ENCODE assay signal across 14 cellular contexts in genomic region chr1:159054427-159054826, GRCh38. TPM values are rescaled to one million over a fixed set of nuclear protein-coding genes. Genes with fewer than 3 reads are reported as not detected.
A peak's percentile ranks its signal among the peaks of the same experiment; 100 is the strongest.
DNase-seq lines count a peak whose midpoint lies in the region; ATAC-seq, FAIRE-seq and TF ChIP-seq lines count a peak whose summit lies in the region.
"Had no signal": no experiment of that assay in that cellular context is flagged by ENCODE, and none has a peak within 500 bp of the region (broad histone marks: within the 10 kb centered on the region; RNA-seq: fewer than 3 reads in every experiment).

No MANE protein-coding gene starts in this region.

- no peaks in the 10 kb centered on the region for H3K27me3 ChIP-seq in RWPE2 (ENCODE audit: insufficient read depth, poor library complexity, severe bottlenecking)

- peak overlapping the region; percentile 37 for H3K27ac ChIP-seq in RWPE2 (ENCODE audit: poor library complexity, severe bottlenecking)
- H3K27ac ChIP-seq: 22Rv1, KMS-11, PC-9 had no signal

- no peak for ATAC-seq in RWPE2 (ENCODE audit: low read depth)
- no peak for ATAC-seq in effector memory CD8-positive, alpha-beta T cell (replicated peaks)

- H3K27me3 Mint-ChIP-seq in T-helper 1 cell treated with Interleukin-12 subunit alpha and Interleukin-12 subunit beta and Interleukin-4 antibody, amounts not matched to agents 30 μg/mL and 1 μg/mL, for 36 hours (ENCODE audit: low read depth) = no peaks in the 10 kb centered on the region
- no peaks in the 10 kb centered on the region for H3K27me3 Mint-ChIP-seq in effector memory CD8-positive, alpha-beta T cell
- no peaks in the 10 kb centered on the region for H3K27me3 Mint-ChIP-seq in neural crest cell (ENCODE audit: low read depth)

- H3K9me3 Mint-ChIP-seq in T-helper 1 cell treated with Interleukin-12 subunit alpha and Interleukin-12 subunit beta and Interleukin-4 antibody, amounts not matched to agents 30 μg/mL and 1 μg/mL, for 36 hours = no peaks in the 10 kb centered on the region
- H3K9me3 Mint-ChIP-seq in effector memory CD8-positive, alpha-beta T cell = no peaks in the 10 kb centered on the region
- H3K9me3 Mint-ChIP-seq in neural crest cell = peaks cover 3% of the 10 kb centered on the region

- peaks cover 65% of the 10 kb centered on the region for H3K36me3 Mint-ChIP-seq in T-helper 1 cell treated with Interleukin-12 subunit alpha and Interleukin-12 subunit beta and Interleukin-4 antibody, amounts not matched to agents 30 μg/mL and 1 μg/mL, for 36 hours (ENCODE audit: low read depth)
- H3K36me3 Mint-ChIP-seq in effector memory CD8-positive, alpha-beta T cell (ENCODE audit: insufficient read depth) = peaks cover 66% of the 10 kb centered on the region
- H3K36me3 Mint-ChIP-seq in neural crest cell (ENCODE audit: low read depth) = peaks cover 7% of the 10 kb centered on the region

- peak overlapping the region; percentile 13 for H3K27ac Mint-ChIP-seq in T-helper 1 cell treated with Interleukin-12 subunit alpha and Interleukin-12 subunit beta and Interleukin-4 antibody, amounts not matched to agents 30 μg/mL and 1 μg/mL, for 36 hours
- H3K27ac Mint-ChIP-seq in effector memory CD8-positive, alpha-beta T cell = peak overlapping the region; percentile 30 to 86
- H3K27ac Mint-ChIP-seq in neural crest cell (ENCODE audit: unreplicated experiment) = peak overlapping the region; percentile 6

- no peak for TF ChIP-seq POLR2A in H54 (IDR thresholded peaks at IDR 0.05; ENCODE audit: low read depth, low read length)

- H3K4me1 ChIP-seq in RWPE2 (ENCODE audit: insufficient read depth, poor library complexity, severe bottlenecking) = peaks cover 7% of the 10 kb centered on the region

- H3K4me3 ChIP-seq in RWPE2 (ENCODE audit: severe bottlenecking) = no peak overlapping the region
- H3K4me3 ChIP-seq: PC-9 had no signal

- H3K9me3 ChIP-seq in RWPE2 (ENCODE audit: severe bottlenecking) = no peaks in the 10 kb centered on the region

- TF ChIP-seq CTCF in RWPE2 (IDR thresholded peaks at IDR 0.05; ENCODE audit: poor library complexity, severe bottlenecking) (no peak), neural crest cell (conservative IDR thresholded peaks at IDR 0.05) (no peak)

- FAIRE-seq in H54 (lab: Jason Lieb, UNC) = no peak
- FAIRE-seq: TTC549 had no signal

- H3K4me1 Mint-ChIP-seq in T-helper 1 cell treated with Interleukin-12 subunit alpha and Interleukin-12 subunit beta and Interleukin-4 antibody, amounts not matched to agents 30 μg/mL and 1 μg/mL, for 36 hours (ENCODE audit: low read depth) = peaks cover 36% of the 10 kb centered on the region
- H3K4me1 Mint-ChIP-seq in effector memory CD8-positive, alpha-beta T cell (ENCODE audit: low read depth in 2 of 2) = peaks cover 24 to 52% of the 10 kb centered on the region in 2 donors
- peaks cover 28% of the 10 kb centered on the region for H3K4me1 Mint-ChIP-seq in neural crest cell

- H3K4me3 Mint-ChIP-seq in T-helper 1 cell treated with Interleukin-12 subunit alpha and Interleukin-12 subunit beta and Interleukin-4 antibody, amounts not matched to agents 30 μg/mL and 1 μg/mL, for 36 hours = no peak overlapping the region
- no peak overlapping the region for H3K4me3 Mint-ChIP-seq in effector memory CD8-positive, alpha-beta T cell
- no peak overlapping the region for H3K4me3 Mint-ChIP-seq in neural crest cell

- peaks cover 60% of the 10 kb centered on the region for H3K36me3 ChIP-seq in RWPE2 (ENCODE audit: low read depth)

- DNase-seq in T-helper 1 cell (no peak), RWPE2 (ENCODE audit: low spot score) (no peak), neural crest cell (ENCODE audit: low read depth, low spot score) (no peak), NCI-H2196 (lab: John Stamatoyannopoulos, UW; ENCODE audit: unreplicated experiment) (no peak), NCI-H1694 (lab: John Stamatoyannopoulos, UW) (no peak), H54 (ENCODE audit: insufficient read length, low spot score) (no peak)
- DNase-seq in effector memory CD8-positive, alpha-beta T cell = no peak
- DNase-seq: DND-41, PC-9 had no signal

RNA-seq across cellular contexts. Expression of gene AIM2, which starts 22.1 kb away (rescaled TPM):
- total RNA-seq in neural crest cell = 3.9 and 5.7 TPM in 2 replicates
- total RNA-seq: dermis microvascular lymphatic vessel endothelial cell, PC-9 had no signal

RNA-seq across cellular contexts. Expression of gene IFI16, which starts 44.7 kb away (rescaled TPM):
- total RNA-seq in neural crest cell = 4.9 and 6.3 TPM in 2 replicates

Comparison
In these comparisons a context has a peak if more than half of its experiments do, and no peak if none do; other contexts are left out.
1. H3K27ac Mint-ChIP-seq: peak in every context shown above with its lines; median percentile 58 in effector memory CD8-positive, alpha-beta T cell; 13 in T-helper 1 cell treated with Interleukin-12 subunit alpha and Interleukin-12 subunit beta and Interleukin-4 antibody, amounts not matched to agents 30 μg/mL and 1 μg/mL, for 36 hours; 6 in neural crest cell.